21 cellular contexts compared by ENCODE assay signal in the genomic region with DNA sequence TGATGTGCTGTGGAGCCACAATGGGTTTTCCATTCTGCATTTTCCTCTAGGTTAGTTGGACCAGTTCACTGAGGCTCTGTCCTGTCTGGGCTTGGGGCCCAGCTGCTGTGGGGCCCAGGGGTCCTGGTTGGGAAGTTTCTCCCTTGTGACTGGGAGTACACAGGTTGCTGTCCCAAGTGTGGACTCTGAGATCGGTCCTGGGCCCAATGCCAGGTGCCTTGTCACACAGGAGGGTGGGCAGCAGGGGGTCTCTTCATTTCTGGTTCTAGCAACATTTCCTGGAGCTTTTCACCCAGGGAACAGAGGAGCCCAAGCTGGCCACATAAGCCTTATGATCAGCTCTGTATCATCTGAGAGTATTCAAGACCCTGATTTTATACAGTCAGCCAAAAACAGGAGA.
DNase-seq lines count a peak whose midpoint lies in the region; ATAC-seq and TF ChIP-seq lines count a peak whose summit lies in the region.
"Had no signal": no experiment of that assay in that cellular context is flagged by ENCODE, and none has a peak within 500 bp of the region (broad histone marks: within the 10 kb centered on the region; RNA-seq: fewer than 3 reads in every experiment).

No MANE protein-coding gene starts in this region.

- intact Hi-C loops in lower lobe of right lung (cut with DNase I), result no loop called here

- no peaks in the 10 kb centered on the region for H3K9me3 Mint-ChIP-seq in activated CD8-positive, alpha-beta memory T cell treated with anti-CD3 and anti-CD28 coated beads, Interleukin-2, amount 10 ng/mL, durations not matched to agents 7 days and 5 days (ENCODE audit: low read depth)
- H3K9me3 Mint-ChIP-seq in central memory CD8-positive, alpha-beta T cell, result no peaks in the 10 kb centered on the region
- no peaks in the 10 kb centered on the region for H3K9me3 Mint-ChIP-seq in T-helper 2 cell treated with Interferon-gamma antibody and Interleukin-4, amounts not matched to agents 5 μg/mL and 100 μg/mL, for 36 hours
- H3K9me3 Mint-ChIP-seq: CD4-positive, alpha-beta memory T cell; IgD-negative memory B cell had no signal

- peaks cover 31% of the 10 kb centered on the region for H3K36me3 ChIP-seq in lower lobe of right lung
- H3K36me3 ChIP-seq in urinary bladder (ENCODE audit: insufficient read depth), result no peaks in the 10 kb centered on the region

- TF ChIP-seq CTCF in lower lobe of right lung (IDR thresholded peaks at IDR 0.05), result no peak

- H3K4me3 Mint-ChIP-seq in activated CD8-positive, alpha-beta memory T cell treated with anti-CD3 and anti-CD28 coated beads, Interleukin-2, amount 10 ng/mL, durations not matched to agents 7 days and 5 days, result no peak overlapping the region
- H3K4me3 Mint-ChIP-seq in central memory CD8-positive, alpha-beta T cell, result no peak overlapping the region
- H3K4me3 Mint-ChIP-seq in T-helper 2 cell treated with Interferon-gamma antibody and Interleukin-4, amounts not matched to agents 5 μg/mL and 100 μg/mL, for 36 hours, result no peak overlapping the region
- H3K4me3 Mint-ChIP-seq: B cell; CD4-positive, alpha-beta memory T cell; IgD-negative memory B cell had no signal

- no peaks in the 10 kb centered on the region for H3K9me3 ChIP-seq in lower lobe of right lung
- H3K9me3 ChIP-seq: HAP-1, SJSA1 had no signal

- no peaks in the 10 kb centered on the region for H3K27me3 Mint-ChIP-seq in activated CD8-positive, alpha-beta memory T cell treated with anti-CD3 and anti-CD28 coated beads, Interleukin-2, amount 10 ng/mL, durations not matched to agents 7 days and 5 days
- no peaks in the 10 kb centered on the region for H3K27me3 Mint-ChIP-seq in central memory CD8-positive, alpha-beta T cell
- peaks cover 39% of the 10 kb centered on the region for H3K27me3 Mint-ChIP-seq in T-helper 2 cell treated with Interferon-gamma antibody and Interleukin-4, amounts not matched to agents 5 μg/mL and 100 μg/mL, for 36 hours (ENCODE audit: low read depth)
- H3K27me3 Mint-ChIP-seq: B cell; CD4-positive, alpha-beta memory T cell had no signal

- peaks cover 52% of the 10 kb centered on the region for H3K36me3 Mint-ChIP-seq in activated CD8-positive, alpha-beta memory T cell treated with anti-CD3 and anti-CD28 coated beads, Interleukin-2, amount 10 ng/mL, durations not matched to agents 7 days and 5 days
- peaks cover 43% of the 10 kb centered on the region for H3K36me3 Mint-ChIP-seq in central memory CD8-positive, alpha-beta T cell (ENCODE audit: insufficient read depth)
- no peaks in the 10 kb centered on the region for H3K36me3 Mint-ChIP-seq in T-helper 2 cell treated with Interferon-gamma antibody and Interleukin-4, amounts not matched to agents 5 μg/mL and 100 μg/mL, for 36 hours (ENCODE audit: low read depth)

- no peaks in the 10 kb centered on the region for H3K27me3 ChIP-seq in lower lobe of right lung (ENCODE audit: low read depth)
- H3K27me3 ChIP-seq: SJSA1 had no signal

- DNase-seq in activated CD8-positive, alpha-beta memory T cell treated with anti-CD3 and anti-CD28 coated beads, Interleukin-2, amount 10 ng/mL, durations not matched to agents 7 days and 5 days, result no peak
- no peak for DNase-seq in activated CD8-positive, alpha-beta memory T cell treated with anti-CD3 and anti-CD28 coated beads for 24 hours
- DNase-seq in central memory CD8-positive, alpha-beta T cell (ENCODE audit: low spot score in 2 of 2), result no peak
- DNase-seq in lower lobe of right lung (no peak), NCI-H2171 (lab: John Stamatoyannopoulos, UW) (no peak), NCI-H82 (lab: John Stamatoyannopoulos, UW) (no peak)
- DNase-seq in T-helper 2 cell treated with Interferon-gamma antibody and Interleukin-4, amounts not matched to agents 5 μg/mL and 100 μg/mL, for 36 hours (ENCODE audit: low spot score), result no peak
- DNase-seq: Calu3; CD4-positive, alpha-beta memory T cell; Karpas-422; MM.1S; NCI-H1092; NCI-H1436 treated with DMSO at 0.1 percent for 48 hours; NCI-H2029 treated with DMSO at 0.1 percent for 48 hours; NCI-H510A had no signal

- H3K4me1 Mint-ChIP-seq in activated CD8-positive, alpha-beta memory T cell treated with anti-CD3 and anti-CD28 coated beads, Interleukin-2, amount 10 ng/mL, durations not matched to agents 7 days and 5 days, result peaks cover 77% of the 10 kb centered on the region
- H3K4me1 Mint-ChIP-seq in central memory CD8-positive, alpha-beta T cell, result peaks cover 17% of the 10 kb centered on the region
- peaks cover 15% of the 10 kb centered on the region for H3K4me1 Mint-ChIP-seq in T-helper 2 cell treated with Interferon-gamma antibody and Interleukin-4, amounts not matched to agents 5 μg/mL and 100 μg/mL, for 36 hours (ENCODE audit: low read depth)

- 39% methylated on average over 1 of the region's 1 CpG for WGBS in urinary bladder

- H3K4me3 ChIP-seq in lower lobe of right lung (no peak overlapping the region), urinary bladder (ENCODE audit: low read depth, low read length) (no peak overlapping the region)
- H3K4me3 ChIP-seq: GM12878, HAP-1, SJSA1 had no signal

- H3K27ac ChIP-seq in lower lobe of right lung (peak overlapping the region; percentile 68), urinary bladder (ENCODE audit: low read depth) (peak overlapping the region; percentile 66)
- H3K27ac ChIP-seq: SJSA1 had no signal

- H3K4me1 ChIP-seq in lower lobe of right lung (peaks cover 67% of the 10 kb centered on the region), urinary bladder (ENCODE audit: insufficient read depth) (peaks cover 4% of the 10 kb centered on the region)
- H3K4me1 ChIP-seq: HAP-1 had no signal

- CTCF ChIA-PET in activated CD8-positive, alpha-beta memory T cell treated with anti-CD3 and anti-CD28 coated beads, Interleukin-2, amount 10 ng/mL, durations not matched to agents 7 days and 5 days (lab: Charles Lee), result interaction anchor here (3.2 kb wide), 1 partner anchor 10 kb away, joined by 9 read pairs; no protein-coding TSS in a partner anchor

- ATAC-seq in activated CD8-positive, alpha-beta memory T cell treated with anti-CD3 and anti-CD28 coated beads, Interleukin-2, amount 10 ng/mL, durations not matched to agents 7 days and 5 days, result no peak
- ATAC-seq in central memory CD8-positive, alpha-beta T cell (replicated peaks; ENCODE audit: extremely low read depth, poor library complexity, severe bottlenecking), result no peak
- no peak for ATAC-seq in lower lobe of right lung
- ATAC-seq: GM12878 had no signal

- peak overlapping the region; percentile 3 for H3K27ac Mint-ChIP-seq in activated CD8-positive, alpha-beta memory T cell treated with anti-CD3 and anti-CD28 coated beads, Interleukin-2, amount 10 ng/mL, durations not matched to agents 7 days and 5 days
- peak overlapping the region; percentile 78 for H3K27ac Mint-ChIP-seq in central memory CD8-positive, alpha-beta T cell (ENCODE audit: low read depth)
- no peak overlapping the region for H3K27ac Mint-ChIP-seq in T-helper 2 cell treated with Interferon-gamma antibody and Interleukin-4, amounts not matched to agents 5 μg/mL and 100 μg/mL, for 36 hours
- H3K27ac Mint-ChIP-seq: B cell, IgD-negative memory B cell had no signal
